1 cellular context compared by ENCODE assay signal in genomic region chr20:35467339-35468224, GRCh38.
TF ChIP-seq lines count a peak whose summit lies in the region.

No MANE protein-coding gene starts in this region.

TF ChIP-seq in GM23338, 12 proteins besides CTCF, POLR2A, EP300 and RAD21 (continued from another document):
- TF ChIP-seq ZNF462 (CRISPR knock-in tag; IDR thresholded peaks at IDR 0.05) (no peak), STAT1 (IDR thresholded peaks at IDR 0.05; ENCODE audit: unreplicated experiment) (no peak)
